In the genomic region with DNA sequence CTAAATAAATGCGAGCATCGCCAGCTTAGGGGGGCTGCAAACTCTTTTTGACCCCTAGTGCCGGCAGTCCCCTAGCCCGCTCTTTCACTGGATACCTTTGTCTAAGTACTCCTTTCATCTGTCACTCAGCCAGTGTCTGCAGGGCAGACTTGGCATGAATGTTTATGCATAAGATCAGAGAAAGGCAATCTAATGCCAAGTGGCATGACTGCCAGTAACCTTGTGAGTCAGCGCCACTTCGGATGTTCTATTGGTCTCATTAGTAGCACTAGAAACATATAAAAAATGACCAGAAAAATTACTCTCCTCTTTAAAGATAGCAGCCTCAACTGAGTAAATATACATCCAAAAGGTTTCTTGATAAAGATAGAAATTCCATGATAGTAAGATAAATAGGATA, we compare ENCODE assay signal across 21 cellular contexts.
"Had no signal": no experiment of that assay in that cellular context is flagged by ENCODE, and none has a peak within 500 bp of the region (broad histone marks: within the 10 kb centered on the region; RNA-seq: fewer than 3 reads in every experiment).

No MANE protein-coding gene starts in this region.

- H3K27me3 ChIP-seq: body of pancreas, dorsolateral prefrontal cortex, gastroesophageal sphincter, neural progenitor cell, ovary, sigmoid colon, spleen, testis, upper lobe of right lung had no signal

- H2AFZ ChIP-seq: neural progenitor cell had no signal

- H3K4me1 ChIP-seq: body of pancreas, gastroesophageal sphincter, neural progenitor cell, sigmoid colon, spleen, testis, upper lobe of right lung had no signal

- H3K27me3 Mint-ChIP-seq: activated CD4-positive, alpha-beta T cell treated with anti-CD3 and anti-CD28 coated beads for 36 hours; activated naive CD8-positive, alpha-beta T cell treated with anti-CD3 and anti-CD28 coated beads, Interleukin-2, amount 10 ng/mL, durations not matched to agents 7 days and 5 days; naive thymus-derived CD4-positive, alpha-beta T cell; stimulated activated memory B cell treated with anti-CD40 and anti-IgM and Interleukin-4, amounts not matched to agents 10 μg/mL and 1 μg/mL and 100 μg/mL, for 72 hours had no signal

- H3K9ac ChIP-seq: neural progenitor cell had no signal

- H3K4me2 ChIP-seq: neural progenitor cell had no signal

- H3K9me3 Mint-ChIP-seq: neural progenitor cell had no signal

- H3K4me3 Mint-ChIP-seq: activated CD4-positive, alpha-beta T cell treated with anti-CD3 and anti-CD28 coated beads for 36 hours; activated naive CD8-positive, alpha-beta T cell treated with anti-CD3 and anti-CD28 coated beads, Interleukin-2, amount 10 ng/mL, durations not matched to agents 7 days and 5 days; naive thymus-derived CD4-positive, alpha-beta T cell; neural progenitor cell; stimulated activated memory B cell treated with anti-CD40 and anti-IgM and Interleukin-4, amounts not matched to agents 10 μg/mL and 1 μg/mL and 100 μg/mL, for 72 hours; T-helper 2 cell treated with Interferon-gamma antibody and Interleukin-4, amounts not matched to agents 5 μg/mL and 100 μg/mL, for 36 hours; WTC11 had no signal

- H3K36me3 ChIP-seq: gastroesophageal sphincter, neural progenitor cell, ovary, sigmoid colon, upper lobe of right lung had no signal

- H3K27ac Mint-ChIP-seq: activated CD4-positive, alpha-beta T cell treated with anti-CD3 and anti-CD28 coated beads for 36 hours; activated naive CD8-positive, alpha-beta T cell treated with anti-CD3 and anti-CD28 coated beads, Interleukin-2, amount 10 ng/mL, durations not matched to agents 7 days and 5 days; naive thymus-derived CD4-positive, alpha-beta T cell; neural progenitor cell; stimulated activated memory B cell treated with anti-CD40 and anti-IgM and Interleukin-4, amounts not matched to agents 10 μg/mL and 1 μg/mL and 100 μg/mL, for 72 hours; T-helper 2 cell treated with Interferon-gamma antibody and Interleukin-4, amounts not matched to agents 5 μg/mL and 100 μg/mL, for 36 hours; WTC11 had no signal

- H3K27ac ChIP-seq: body of pancreas, dorsolateral prefrontal cortex, gastroesophageal sphincter, neural progenitor cell, ovary, sigmoid colon, spleen, testis, upper lobe of right lung had no signal

- H3K4me1 Mint-ChIP-seq: activated CD4-positive, alpha-beta T cell treated with anti-CD3 and anti-CD28 coated beads for 36 hours; activated naive CD8-positive, alpha-beta T cell treated with anti-CD3 and anti-CD28 coated beads, Interleukin-2, amount 10 ng/mL, durations not matched to agents 7 days and 5 days; naive thymus-derived CD4-positive, alpha-beta T cell; neural progenitor cell; stimulated activated memory B cell treated with anti-CD40 and anti-IgM and Interleukin-4, amounts not matched to agents 10 μg/mL and 1 μg/mL and 100 μg/mL, for 72 hours; WTC11 had no signal

- DNase-seq: activated CD4-positive, alpha-beta T cell treated with anti-CD3 and anti-CD28 coated beads for 36 hours; activated CD4-positive, alpha-beta T cell treated with anti-CD3 and anti-CD28 coated beads, Interleukin-2, amount 50 U/mL, for 48 hours; activated naive CD4-positive, alpha-beta T cell; activated naive CD8-positive, alpha-beta T cell treated with anti-CD3 and anti-CD28 coated beads, Interleukin-2, amount 10 ng/mL, durations not matched to agents 7 days and 5 days; amygdala; body of pancreas; central memory CD4-positive, alpha-beta T cell; dorsolateral prefrontal cortex; mesendoderm; naive thymus-derived CD4-positive, alpha-beta T cell; ovary; sigmoid colon; spleen; stimulated activated CD4-positive, alpha-beta T cell treated with anti-CD3 and anti-CD28 coated beads, Interleukin-4, amount 100 ng/mL, for 4 hours; testis; upper lobe of right lung had no signal

- H3K9me3 ChIP-seq: body of pancreas, ovary, sigmoid colon, testis, upper lobe of right lung had no signal

- H3K4me3 ChIP-seq: body of pancreas, dorsolateral prefrontal cortex, gastroesophageal sphincter, neural progenitor cell, ovary, sigmoid colon, spleen, testis, upper lobe of right lung had no signal
